8 cellular contexts compared by ENCODE assay signal in the genomic region with DNA sequence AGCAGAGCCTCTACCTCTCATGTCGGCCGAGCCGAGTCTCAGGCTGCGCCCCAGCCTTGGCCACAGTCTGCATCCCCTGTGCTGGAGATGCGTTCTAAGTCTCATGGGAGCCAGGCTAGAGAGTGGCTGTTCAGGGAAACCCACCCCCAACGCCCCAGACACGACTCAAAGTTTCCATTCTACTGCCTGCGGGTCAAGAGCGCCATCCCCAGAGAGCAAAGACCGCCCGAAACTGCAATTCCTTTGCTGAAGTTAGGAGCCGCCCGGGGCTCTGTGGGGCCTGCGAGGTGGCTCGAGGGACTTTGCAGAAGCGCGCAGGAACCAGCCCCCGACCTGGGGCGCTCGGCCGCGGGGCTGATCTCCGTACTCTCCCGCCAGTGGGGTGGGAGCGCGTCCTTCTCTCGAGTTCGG. TPM values are rescaled to one million over a fixed set of nuclear protein-coding genes. Genes with fewer than 3 reads are reported as not detected.
DNase-seq lines count a peak whose midpoint lies in the region; ATAC-seq and TF ChIP-seq lines count a peak whose summit lies in the region.

No MANE protein-coding gene starts in this region.

- H3K4me3 ChIP-seq in GM23338 (peak overlapping the region; percentile 55), NB4 (ENCODE audit: low read depth, low read length) (no peak overlapping the region), epithelial cell of proximal tubule (ENCODE audit: low read depth, low read length) (peak overlapping the region; percentile 48), osteoblast (ENCODE audit: insufficient read depth, low read length) (peak overlapping the region; percentile 66)

- H3F3A ChIP-seq in GM23338 (replicated peaks; ENCODE audit: low read depth) = no peaks in the 10 kb centered on the region

- H2AFZ ChIP-seq in GM23338 (peak overlapping the region; percentile 32; the same call in 1 of the 2 replicates), osteoblast (ENCODE audit: low read length) (no peak overlapping the region)

- H3K36me3 ChIP-seq in GM23338 (ENCODE audit: insufficient read depth) = no peaks in the 10 kb centered on the region
- no peaks in the 10 kb centered on the region for H3K36me3 ChIP-seq in osteoblast (ENCODE audit: insufficient read depth, low read length)

- H3K9me3 Mint-ChIP-seq in GM23338 = no peaks in the 10 kb centered on the region

- DNase-seq in GM23338 (ENCODE audit: low spot score) (peak; percentile 60), NB4 (ENCODE audit: low read depth) (peak; percentile 85), epithelial cell of proximal tubule (ENCODE audit: low read depth) (no peak), osteoblast (ENCODE audit: insufficient read length, low spot score, missing footprints) (no peak), occipital lobe (lab: John Stamatoyannopoulos, UW) (no peak), kidney tubule cell (ENCODE audit: low spot score) (no peak), head of caudate nucleus (no peak)

- TF ChIP-seq CTCF in GM23338 (conservative IDR thresholded peaks at IDR 0.05; ENCODE audit: low read depth in 2 of 2) (peak in 1 of 2 experiments; percentile 34; a peak in 2 of 4 replicates), NB4 (IDR thresholded peaks at IDR 0.05; ENCODE audit: low read depth, low read length) (no peak), epithelial cell of proximal tubule (conservative IDR thresholded peaks at IDR 0.05; ENCODE audit: low read depth, low read length) (no peak), osteoblast (IDR thresholded peaks at IDR 0.05; ENCODE audit: extremely low read depth, low read depth, low read length) (no peak)

- H3K4me1 ChIP-seq in GM23338 (ENCODE audit: insufficient read depth) = no peaks in the 10 kb centered on the region
- peaks cover 9% of the 10 kb centered on the region for H3K4me1 ChIP-seq in osteoblast (ENCODE audit: insufficient read depth, low read length)

- H3K27ac Mint-ChIP-seq in GM23338 = no peak overlapping the region

- ATAC-seq in GM18502 (IDR thresholded peaks at IDR 0.05; ENCODE audit: poor library complexity, unreplicated experiment) (peak; percentile 39), GM23338 (peak; percentile 79)

- H4K20me1 ChIP-seq in GM23338 (replicated peaks; ENCODE audit: insufficient read depth) = no peaks in the 10 kb centered on the region
- H4K20me1 ChIP-seq in osteoblast (ENCODE audit: insufficient read depth, low read length) = peaks cover 9% of the 10 kb centered on the region

- H3K27me3 ChIP-seq in GM23338 (ENCODE audit: insufficient read depth) (peaks cover 18% of the 10 kb centered on the region), osteoblast (ENCODE audit: insufficient read depth, low read length) (no peaks in the 10 kb centered on the region)

- intact Hi-C loops in head of caudate nucleus (cut with DNase I) = no loop called here

- H3K27ac ChIP-seq in GM23338 (ENCODE audit: low read depth) (no peak overlapping the region), osteoblast (ENCODE audit: low read depth, low read length) (no peak overlapping the region)

- H3K27me3 Mint-ChIP-seq in GM23338 (ENCODE audit: insufficient read depth, low read depth, poor library complexity) = peaks cover 13% of the 10 kb centered on the region

- no peaks in the 10 kb centered on the region for H3K9me3 ChIP-seq in osteoblast (ENCODE audit: low read depth, low read length)

- H3K4me2 ChIP-seq in GM23338 (peak overlapping the region; percentile 66), osteoblast (ENCODE audit: insufficient read depth, low read length) (peak overlapping the region; percentile 65)

- peaks cover 14% of the 10 kb centered on the region; the same call in 2 of the 3 replicates for H3K4me1 Mint-ChIP-seq in GM23338

- H3K79me2 ChIP-seq in GM23338 (replicated peaks; ENCODE audit: insufficient read depth) = no peaks in the 10 kb centered on the region
- no peaks in the 10 kb centered on the region for H3K79me2 ChIP-seq in osteoblast (ENCODE audit: insufficient read depth, low read length)

- no peak for TF ChIP-seq POLR2A in NB4 (IDR thresholded peaks at IDR 0.05; ENCODE audit: extremely low read depth, insufficient read length)

- H3K4me3 Mint-ChIP-seq in GM23338 = peak overlapping the region; percentile 72

- H3K9me2 ChIP-seq in GM23338 (ENCODE audit: insufficient read depth) = no peaks in the 10 kb centered on the region

- H3K36me3 Mint-ChIP-seq in GM23338 (ENCODE audit: low read depth) = peaks cover 2% of the 10 kb centered on the region; the same call in 1 of the 3 replicates

TF ChIP-seq in GM23338, 12 proteins besides CTCF, POLR2A, EP300 and RAD21 (continues in another document):
- TF ChIP-seq, protein P1, sequence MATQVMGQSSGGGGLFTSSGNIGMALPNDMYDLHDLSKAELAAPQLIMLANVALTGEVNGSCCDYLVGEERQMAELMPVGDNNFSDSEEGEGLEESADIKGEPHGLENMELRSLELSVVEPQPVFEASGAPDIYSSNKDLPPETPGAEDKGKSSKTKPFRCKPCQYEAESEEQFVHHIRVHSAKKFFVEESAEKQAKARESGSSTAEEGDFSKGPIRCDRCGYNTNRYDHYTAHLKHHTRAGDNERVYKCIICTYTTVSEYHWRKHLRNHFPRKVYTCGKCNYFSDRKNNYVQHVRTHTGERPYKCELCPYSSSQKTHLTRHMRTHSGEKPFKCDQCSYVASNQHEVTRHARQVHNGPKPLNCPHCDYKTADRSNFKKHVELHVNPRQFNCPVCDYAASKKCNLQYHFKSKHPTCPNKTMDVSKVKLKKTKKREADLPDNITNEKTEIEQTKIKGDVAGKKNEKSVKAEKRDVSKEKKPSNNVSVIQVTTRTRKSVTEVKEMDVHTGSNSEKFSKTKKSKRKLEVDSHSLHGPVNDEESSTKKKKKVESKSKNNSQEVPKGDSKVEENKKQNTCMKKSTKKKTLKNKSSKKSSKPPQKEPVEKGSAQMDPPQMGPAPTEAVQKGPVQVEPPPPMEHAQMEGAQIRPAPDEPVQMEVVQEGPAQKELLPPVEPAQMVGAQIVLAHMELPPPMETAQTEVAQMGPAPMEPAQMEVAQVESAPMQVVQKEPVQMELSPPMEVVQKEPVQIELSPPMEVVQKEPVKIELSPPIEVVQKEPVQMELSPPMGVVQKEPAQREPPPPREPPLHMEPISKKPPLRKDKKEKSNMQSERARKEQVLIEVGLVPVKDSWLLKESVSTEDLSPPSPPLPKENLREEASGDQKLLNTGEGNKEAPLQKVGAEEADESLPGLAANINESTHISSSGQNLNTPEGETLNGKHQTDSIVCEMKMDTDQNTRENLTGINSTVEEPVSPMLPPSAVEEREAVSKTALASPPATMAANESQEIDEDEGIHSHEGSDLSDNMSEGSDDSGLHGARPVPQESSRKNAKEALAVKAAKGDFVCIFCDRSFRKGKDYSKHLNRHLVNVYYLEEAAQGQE (IDR thresholded peaks at IDR 0.05; ENCODE audit: unreplicated experiment) = no peak
- TF ChIP-seq CREB1 (CRISPR knock-in tag; IDR thresholded peaks at IDR 0.05; ENCODE audit: low read depth) = no peak
- TF ChIP-seq POLR2AphosphoS5 (IDR thresholded peaks at IDR 0.05; ENCODE audit: low read depth) = no peak
- TF ChIP-seq JUNB (IDR thresholded peaks at IDR 0.05; ENCODE audit: unreplicated experiment) = no peak
- TF ChIP-seq, protein P2, sequence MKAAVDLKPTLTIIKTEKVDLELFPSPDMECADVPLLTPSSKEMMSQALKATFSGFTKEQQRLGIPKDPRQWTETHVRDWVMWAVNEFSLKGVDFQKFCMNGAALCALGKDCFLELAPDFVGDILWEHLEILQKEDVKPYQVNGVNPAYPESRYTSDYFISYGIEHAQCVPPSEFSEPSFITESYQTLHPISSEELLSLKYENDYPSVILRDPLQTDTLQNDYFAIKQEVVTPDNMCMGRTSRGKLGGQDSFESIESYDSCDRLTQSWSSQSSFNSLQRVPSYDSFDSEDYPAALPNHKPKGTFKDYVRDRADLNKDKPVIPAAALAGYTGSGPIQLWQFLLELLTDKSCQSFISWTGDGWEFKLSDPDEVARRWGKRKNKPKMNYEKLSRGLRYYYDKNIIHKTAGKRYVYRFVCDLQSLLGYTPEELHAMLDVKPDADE (IDR thresholded peaks at IDR 0.05) = no peak

RNA-seq across cellular contexts. Expression of a gene that starts 10.0 kb away (rescaled TPM):
- 1.6 and 1.8 TPM in 2 replicates for total RNA-seq in GM23338 (2014; rRNA removed; shearing (Covaris generic))
- 0.42 and 0.50 TPM in 2 replicates for polyA plus RNA-seq in GM23338 (2016; fragmentation: Nextera tagmentation; extraction: Ambion mirVana)
- total RNA-seq in epithelial cell of proximal tubule = 19.3 and 28.9 TPM in 2 replicates
- 24.8 and 25.0 TPM in 2 replicates for total RNA-seq in osteoblast
- total RNA-seq in occipital lobe = 0.31 TPM

RNA-seq across cellular contexts. Expression of a gene that starts 45.3 kb away (rescaled TPM):
- total RNA-seq in GM23338 (2014; rRNA removed; shearing (Covaris generic)) = 29.6 and 42.2 TPM in 2 replicates
- 47.3 and 49.3 TPM in 2 replicates for polyA plus RNA-seq in GM23338 (2016; fragmentation: Nextera tagmentation; extraction: Ambion mirVana)
- total RNA-seq in epithelial cell of proximal tubule = 17.1 and 29.8 TPM in 2 replicates
- total RNA-seq in osteoblast = 13.8 and 15.2 TPM in 2 replicates
- total RNA-seq in occipital lobe = 8.6 TPM

RNA-seq across cellular contexts. Expression of a gene that starts 51.4 kb away (rescaled TPM):
- total RNA-seq in GM23338 (2014; rRNA removed; shearing (Covaris generic)) = 4.9 and 6.5 TPM in 2 replicates
- polyA plus RNA-seq in GM23338 (2016; fragmentation: Nextera tagmentation; extraction: Ambion mirVana) = 4.7 and 5.5 TPM in 2 replicates
- total RNA-seq in epithelial cell of proximal tubule = 0.63 TPM in 1 of 2 replicates, not detected in the other
- total RNA-seq in osteoblast = 6.2 and 8.0 TPM in 2 replicates
- 36.5 TPM for total RNA-seq in occipital lobe

Comparison
In these comparisons a context has a peak if more than half of its experiments do, and no peak if none do; other contexts are left out.
1. DNase-seq: peak in GM23338 (single experiment) and NB4 (single experiment); none in epithelial cell of proximal tubule (single experiment), osteoblast (single experiment), occipital lobe (single experiment), kidney tubule cell (single experiment) and head of caudate nucleus (0 of 42).